23 cellular contexts compared by ENCODE assay signal in genomic region chr2:73841912-73842738, GRCh38. TPM values are rescaled to one million over a fixed set of nuclear protein-coding genes. Genes with fewer than 3 reads are reported as not detected.
A peak's percentile ranks its signal among the peaks of the same experiment; 100 is the strongest.
DNase-seq lines count a peak whose midpoint lies in the region; FAIRE-seq and TF ChIP-seq lines count a peak whose summit lies in the region.
"Had no signal": no experiment of that assay in that cellular context is flagged by ENCODE, and none has a peak within 500 bp of the region (broad histone marks: within the 10 kb centered on the region; RNA-seq: fewer than 3 reads in every experiment).

No MANE protein-coding gene starts in this region.

- H3K79me2 ChIP-seq in astrocyte (ENCODE audit: insufficient read depth, low read length) = peaks cover 14% of the 10 kb centered on the region

- H4K20me1 ChIP-seq in astrocyte (ENCODE audit: insufficient read depth, low read length) = peaks cover 9% of the 10 kb centered on the region

- FAIRE-seq in astrocyte (lab: Jason Lieb, UNC) = no peak

- H3K9me3 Mint-ChIP-seq in astrocyte (ENCODE audit: unreplicated experiment) = no peaks in the 10 kb centered on the region
- H3K9me3 Mint-ChIP-seq: activated T-cell treated with anti-CD3 and anti-CD28 coated beads, Interleukin-2, amount 50 U/mL, for 4 hours; T-helper 2 cell treated with Interferon-gamma antibody and Interleukin-4, amounts not matched to agents 5 μg/mL and 100 μg/mL, for 36 hours had no signal

- H3K27me3 Mint-ChIP-seq in astrocyte (ENCODE audit: low read depth, unreplicated experiment) = no peaks in the 10 kb centered on the region

- H3K4me1 ChIP-seq in astrocyte (ENCODE audit: insufficient read depth, low read length) (peaks cover 13% of the 10 kb centered on the region), stomach (peaks cover 0 to 42% (median 17%) of the 10 kb centered on the region in 4 donors)
- H3K4me1 ChIP-seq: thyroid gland had no signal

- no peak overlapping the region for H2AFZ ChIP-seq in astrocyte (ENCODE audit: low read depth, low read length)

- H3K27me3 ChIP-seq in astrocyte (ENCODE audit: insufficient read depth, low read length) (no peaks in the 10 kb centered on the region), stomach (no peaks in the 10 kb centered on the region)
- H3K27me3 ChIP-seq: body of pancreas, heart right ventricle, right atrium auricular region, thyroid gland had no signal

- H3K4me1 Mint-ChIP-seq in astrocyte (ENCODE audit: low read depth, unreplicated experiment) = peaks cover 27% of the 10 kb centered on the region

- H3K36me3 ChIP-seq in astrocyte (ENCODE audit: insufficient read depth, low read length) (peaks cover 20% of the 10 kb centered on the region), stomach (peaks cover 24 to 61% (median 35%) of the 10 kb centered on the region in 4 donors)

- in situ Hi-C loops in KBM-7 (cut with MboI; ENCODE audit: low pct_unique_long_range_greater_than_20kb, low sequenced_read_pairs) = no loop called here

- H3K4me2 ChIP-seq in astrocyte (ENCODE audit: low read length) = no peak overlapping the region

- no peaks in the 10 kb centered on the region for H3K9me3 ChIP-seq in astrocyte (ENCODE audit: insufficient read depth, low read depth, low read length)
- H3K9me3 ChIP-seq in stomach = no peaks in the 10 kb centered on the region
- H3K9me3 ChIP-seq: body of pancreas, Caco-2, heart right ventricle, right atrium auricular region, thyroid gland had no signal

- intact Hi-C loops in stomach (cut with DNase I; ENCODE audit: low total_unique reads) = no loop called here

- H3K4me3 ChIP-seq in astrocyte (ENCODE audit: insufficient read depth, low read depth, low read length) (no peak overlapping the region), stomach (no peak overlapping the region)
- H3K4me3 ChIP-seq: body of pancreas, heart right ventricle, right atrium auricular region, thyroid gland had no signal

- TF ChIP-seq POLR2A in stomach (IDR thresholded peaks at IDR 0.05) = no peak

- DNase-seq in HuH-7.5 (ENCODE audit: low spot score) (peak; percentile 23), astrocyte (ENCODE audit: low read depth) (no peak), mucosa of gallbladder (ENCODE audit: low spot score) (peak; percentile 56), stomach (no peak), substantia nigra (lab: John Stamatoyannopoulos, UW) (no peak), SKM-1 (lab: John Stamatoyannopoulos, UW; ENCODE audit: unreplicated experiment) (no peak), KBM-7 (no peak)
- DNase-seq: activated CD4-positive, CD25-positive, alpha-beta regulatory T cell; activated CD8-positive, alpha-beta memory T cell treated with anti-CD3 and anti-CD28 coated beads for 24 hours; activated T-cell treated with anti-CD3 and anti-CD28 coated beads, Interleukin-2, amount 50 U/mL, for 4 hours; AML-193; EL; heart right ventricle; NCI-H2107; NCI-H510A treated with DMSO at 0.1 percent for 48 hours; NK-92 treated with Interleukin-12 subunit alpha and Interleukin-12 subunit beta, amount 100 ng/mL, for 24 hours; nucleus accumbens; thyroid gland had no signal

- 28 to 53% (median 40%) methylated on average over 5 of the region's 5 CpGs for WGBS in stomach, 5 donors

- H3K4me3 Mint-ChIP-seq in astrocyte (ENCODE audit: unreplicated experiment) = no peak overlapping the region
- H3K4me3 Mint-ChIP-seq: activated T-cell treated with anti-CD3 and anti-CD28 coated beads, Interleukin-2, amount 50 U/mL, for 4 hours; T-helper 2 cell treated with Interferon-gamma antibody and Interleukin-4, amounts not matched to agents 5 μg/mL and 100 μg/mL, for 36 hours had no signal

- TF ChIP-seq CTCF in astrocyte (IDR thresholded peaks at IDR 0.05; ENCODE audit: insufficient read depth, low read depth, low read length) (no peak), stomach (IDR thresholded peaks at IDR 0.05) (no peak)

- no peak overlapping the region for H3K9ac ChIP-seq in astrocyte (ENCODE audit: low read length)

- peaks cover 11% of the 10 kb centered on the region for H3K36me3 Mint-ChIP-seq in astrocyte (ENCODE audit: low read depth, unreplicated experiment)

- H3K27ac ChIP-seq in astrocyte (ENCODE audit: low read depth, low read length) (no peak overlapping the region), stomach (peak overlapping the region in 4 of 5 donors; percentile 6 to 66 (median 40)), substantia nigra (ENCODE audit: low read depth, low read length, poor library complexity, severe bottlenecking) (no peak overlapping the region)
- H3K27ac ChIP-seq: body of pancreas, heart right ventricle, right atrium auricular region, thyroid gland had no signal

- peak overlapping the region; percentile 7 for H3K27ac Mint-ChIP-seq in astrocyte (ENCODE audit: unreplicated experiment)
- H3K27ac Mint-ChIP-seq: T-helper 2 cell treated with Interferon-gamma antibody and Interleukin-4, amounts not matched to agents 5 μg/mL and 100 μg/mL, for 36 hours had no signal

- no peak for TF ChIP-seq EP300 in stomach (IDR thresholded peaks at IDR 0.05)

RNA-seq across cellular contexts. Expression of gene STAMBP, which starts 13.4 kb away (rescaled TPM):
- 46.1 and 46.5 TPM in 2 replicates for total RNA-seq in astrocyte
- 49.0 TPM for total RNA-seq in mucosa of gallbladder
- total RNA-seq in stomach = 10 to 100 TPM; 22.6 to 84.9 (median 50.4) TPM
- 10 to 100 TPM; 28.0 to 34.1 (median 32.2) TPM for polyA plus RNA-seq in stomach

RNA-seq across cellular contexts. Expression of gene ACTG2, which starts 50.7 kb away (rescaled TPM):
- total RNA-seq in astrocyte (298 and 540 TPM in 2 replicates), mucosa of gallbladder (2,669 TPM), stomach (1,000 to 10,000 TPM in 2 of 5 donors, 100 to 1,000 TPM in 3; 444 to 2,977 (median 978) TPM)
- 1,000 to 10,000 TPM in 1 of 3 donors, 100 to 1,000 TPM in 2; 143 to 1,485 (median 206) TPM for polyA plus RNA-seq in stomach

RNA-seq across cellular contexts. Expression of gene C2orf78, which starts 58.1 kb away (rescaled TPM):
- total RNA-seq in astrocyte (not detected in 2 replicates), mucosa of gallbladder (not detected), stomach (not detected)
- not detected for polyA plus RNA-seq in stomach
- total RNA-seq: activated T-cell treated with anti-CD3 and anti-CD28 coated beads, Interleukin-2, amount 50 U/mL, for 4 hours; body of pancreas; Caco-2; heart right ventricle; liver; right atrium auricular region; thyroid gland had no signal
- polyA plus RNA-seq: heart right ventricle had no signal

Comparison
In these comparisons a context has a peak if more than half of its experiments do, and no peak if none do; other contexts are left out.
1. DNase-seq: peak in HuH-7.5 (single experiment) and mucosa of gallbladder (single experiment); none in astrocyte (single experiment), stomach (single experiment), substantia nigra (0 of 49), SKM-1 (single experiment) and KBM-7 (single experiment).
2. H3K27ac ChIP-seq: peak in stomach (4 of 5); none in astrocyte (single experiment) and substantia nigra (single experiment).